In the genomic region with DNA sequence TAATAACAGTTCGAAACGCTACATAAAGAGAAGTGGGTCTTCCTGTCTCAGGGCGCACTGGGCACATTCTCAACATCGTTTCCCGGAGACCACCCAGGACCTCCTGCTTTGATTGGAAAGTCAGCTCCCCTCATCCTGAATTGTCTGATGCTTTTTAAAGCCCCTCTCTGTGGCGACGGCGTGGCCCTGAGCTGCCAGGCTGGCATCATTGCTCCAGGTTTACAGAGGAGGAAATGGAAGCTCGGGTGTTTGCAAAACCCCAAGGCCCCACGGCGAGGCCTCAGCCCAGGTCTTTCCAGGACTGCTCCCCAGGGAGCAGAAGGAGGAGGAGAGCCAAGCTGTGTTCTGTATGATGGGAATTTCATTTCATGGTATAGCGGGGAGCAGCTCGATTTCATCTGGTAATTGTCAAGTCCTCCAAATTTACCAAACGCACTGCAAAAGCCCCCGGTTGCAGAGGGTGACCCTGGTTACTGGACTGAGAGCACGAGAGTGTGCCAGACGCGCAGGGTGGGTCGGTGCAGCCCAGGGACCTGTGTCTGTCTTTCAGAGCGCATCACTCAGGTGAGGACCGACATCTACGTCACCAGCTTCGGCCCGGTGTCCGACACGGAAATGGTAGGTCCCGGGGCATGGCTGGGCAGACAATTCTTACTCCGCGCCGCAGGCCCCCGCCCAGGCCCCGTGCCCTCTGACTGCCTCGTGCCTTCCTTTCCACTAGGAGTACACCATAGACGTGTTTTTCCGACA, we compare ENCODE assay signal across 35 cellular contexts. TPM values are rescaled to one million over a fixed set of nuclear protein-coding genes. Genes with fewer than 3 reads are reported as not detected.
"Had no signal": no experiment of that assay in that cellular context is flagged by ENCODE, and none has a peak within 500 bp of the region (broad histone marks: within the 10 kb centered on the region; RNA-seq: fewer than 3 reads in every experiment).

No MANE protein-coding gene starts in this region.

- ATAC-seq: activated CD8-positive, alpha-beta T cell treated with anti-CD3 and anti-CD28 coated beads for 36 hours; activated naive CD4-positive, alpha-beta T cell treated with anti-CD3 and anti-CD28 coated beads, Interleukin-2, amount 50 U/mL, for 72 hours; activated T-cell treated with anti-CD3 and anti-CD28 coated beads, Interleukin-2, amount 50 U/mL, for 4 hours; activated T-cell treated with anti-CD3 and anti-CD28 coated beads, Interleukin-2, amount 50 U/mL, for 72 hours; activated T-helper 17 cell treated with anti-CD3 and anti-CD28 coated beads, Interleukin-2, amount 50 U/mL, for 72 hours; body of pancreas had no signal

- H3K27me3 ChIP-seq: adrenal gland, body of pancreas, brain microvascular endothelial cell, breast epithelium had no signal

- H3K4me3 ChIP-seq: adrenal gland, body of pancreas, breast epithelium had no signal

- H3K27ac ChIP-seq: adrenal gland, body of pancreas, brain microvascular endothelial cell, breast epithelium, VCaP had no signal

- H3K4me1 ChIP-seq: adrenal gland, body of pancreas, breast epithelium had no signal

- H3K9me3 ChIP-seq: adrenal gland, body of pancreas, breast epithelium had no signal

- DNase-seq: activated B cell treated with CpG ODN at 0.5 μM for 24 hours; activated CD4-positive, alpha-beta memory T cell treated with anti-CD3 and anti-CD28 coated beads for 36 hours; activated CD4-positive, alpha-beta T cell treated with anti-CD3 and anti-CD28 coated beads for 4 hours; activated CD4-positive, alpha-beta T cell treated with anti-CD3 and anti-CD28 coated beads, Interleukin-2, amount 50 U/mL, for 1 hour; activated CD4-positive, alpha-beta T cell treated with anti-CD3 and anti-CD28 coated beads, Interleukin-2, amount 50 U/mL, for 4 hours; activated CD4-positive, CD25-positive, alpha-beta regulatory T cell treated with anti-CD3 and anti-CD28 coated beads, Interleukin-2, amount 50 U/mL, for 72 hours; activated CD8-positive, alpha-beta memory T cell treated with anti-CD3 and anti-CD28 coated beads, Interleukin-2, amount 50 U/mL, for 4 hours; activated CD8-positive, alpha-beta T cell treated with anti-CD3 and anti-CD28 coated beads for 36 hours; activated effector memory CD4-positive, alpha-beta T cell treated with anti-CD3 and anti-CD28 coated beads, Interleukin-2, amount 50 U/mL, for 16 hours; activated gamma-delta T cell treated with Interleukin-2 at 50 U/mL for 16 hours; activated naive CD4-positive, alpha-beta T cell; activated naive CD4-positive, alpha-beta T cell treated with anti-CD3 and anti-CD28 coated beads for 36 hours; activated naive CD4-positive, alpha-beta T cell treated with anti-CD3 and anti-CD28 coated beads, Interleukin-2, amount 50 U/mL, for 16 hours; activated naive CD8-positive, alpha-beta T cell treated with anti-CD3 and anti-CD28 coated beads for 36 hours; activated T-cell treated with anti-CD3 and anti-CD28 coated beads for 4 hours; activated T-cell treated with anti-CD3 and anti-CD28 coated beads, Interleukin-2, amount 50 U/mL, for 1 hour; activated T-cell treated with anti-CD3 and anti-CD28 coated beads, Interleukin-2, amount 50 U/mL, for 4 hours; activated T-cell treated with anti-CD3 and anti-CD28 coated beads, Interleukin-2, amount 50 U/mL, for 72 hours; adrenal gland; amniotic stem cell; body of pancreas; brain microvascular endothelial cell; central memory CD4-positive, alpha-beta T cell; T-helper 1 cell; T-helper 2 cell; T-helper 9 cell had no signal

- H3K36me3 ChIP-seq: adrenal gland, brain microvascular endothelial cell, breast epithelium had no signal

RNA-seq across cellular contexts. Expression of a gene that starts 15.9 kb away (rescaled TPM):
- total RNA-seq: activated B cell treated with CpG ODN at 0.5 μM for 24 hours; activated CD4-positive, alpha-beta memory T cell treated with anti-CD3 and anti-CD28 coated beads for 36 hours; activated CD4-positive, alpha-beta T cell treated with anti-CD3 and anti-CD28 coated beads, Interleukin-2, amount 10 ng/mL, durations not matched to agents 24 days and 14 days; activated CD8-positive, alpha-beta memory T cell treated with anti-CD3 and anti-CD28 coated beads for 36 hours; activated CD8-positive, alpha-beta T cell treated with anti-CD3 and anti-CD28 coated beads for 36 hours; activated naive CD4-positive, alpha-beta T cell treated with anti-CD3 and anti-CD28 coated beads for 36 hours; activated naive CD4-positive, alpha-beta T cell treated with anti-CD3 and anti-CD28 coated beads, Interleukin-2, amount 50 U/mL, for 72 hours; activated naive CD8-positive, alpha-beta T cell treated with anti-CD3 and anti-CD28 coated beads for 36 hours; activated T-cell treated with anti-CD3 and anti-CD28 coated beads, Interleukin-2, amount 50 U/mL, for 4 hours; activated T-cell treated with anti-CD3 and anti-CD28 coated beads, Interleukin-2, amount 50 U/mL, for 72 hours; activated T-helper 1 cell treated with anti-CD3 and anti-CD28 coated beads, Interleukin-12 subunit alpha, Interleukin-12 subunit beta, Interleukin-2, Interleukin-4 antibody, amounts not matched to agents 30 ng/mL and 10 ng/mL and 1 ng/mL, durations not matched to agents 14 hours and 24 hours and 36 hours; activated T-helper 17 cell treated with anti-CD3 and anti-CD28 coated beads, Interleukin-2, amount 50 U/mL, for 72 hours; adrenal gland; aorta; breast epithelium; cardiac septum had no signal
- polyA plus RNA-seq: aorta had no signal
